6 cellular contexts compared by ENCODE assay signal in genomic region chr14:23071975-23072539, GRCh38. TPM values are rescaled to one million over a fixed set of nuclear protein-coding genes. Genes with fewer than 3 reads are reported as not detected.
DNase-seq lines count a peak whose midpoint lies in the region; TF ChIP-seq lines count a peak whose summit lies in the region.

No MANE protein-coding gene starts in this region.

- DNase-seq in RWPE1 (ENCODE audit: low spot score), result peak; percentile 63
- no peak for DNase-seq in fibroblast of the aortic adventitia (ENCODE audit: low read depth)
- DNase-seq in superior temporal gyrus (ENCODE audit: extremely low spot score), result no peak
- no peak for DNase-seq in medulla oblongata (ENCODE audit: extremely low spot score)
- no peak for DNase-seq in NCI-H2196 (lab: John Stamatoyannopoulos, UW; ENCODE audit: unreplicated experiment)

- POLR2A ChIA-PET in RWPE1 (lab: Yijun Ruan, JAX; ENCODE audit: low non-redundant PET), result interaction anchor here (0.6 to 1.5 kb wide), 3 partner anchors 10 to 235 kb away, joined by 3 read pairs; partner anchors contain the start of gene BCL2L2

- H3K9me3 ChIP-seq in stomach smooth muscle (ENCODE audit: control insufficient read depth in 2 of 2, low read length in 2 of 2), result no peaks in the 10 kb centered on the region

- peak overlapping the region; percentile 72 to 90 for H3K9ac ChIP-seq in stomach smooth muscle (ENCODE audit: low read length in 2 of 2)

- H3K27ac ChIP-seq in RWPE1 (peak overlapping the region; percentile 81), stomach smooth muscle (ENCODE audit: low read length) (peak overlapping the region; percentile 82)

- H3K36me3 ChIP-seq in stomach smooth muscle (ENCODE audit: control insufficient read depth in 2 of 2, insufficient read depth in 2 of 2, low read length in 2 of 2), result peaks cover 42 to 43% of the 10 kb centered on the region in 2 donors

- TF ChIP-seq CTCF in RWPE1 (conservative IDR thresholded peaks at IDR 0.05; ENCODE audit: low read depth) (no peak), fibroblast of the aortic adventitia (IDR thresholded peaks at IDR 0.05; ENCODE audit: insufficient read depth, low read length) (no peak)

- H3K27me3 ChIP-seq in stomach smooth muscle (ENCODE audit: control insufficient read depth in 1 of 2, insufficient read depth in 2 of 2, low read length in 2 of 2), result no peaks in the 10 kb centered on the region

- peaks cover 33% of the 10 kb centered on the region for H3K4me1 ChIP-seq in stomach smooth muscle (ENCODE audit: control insufficient read depth, insufficient read depth, low read length)

- CTCF ChIA-PET in RWPE1 (lab: Yijun Ruan, JAX), result interaction anchor here (0.5 kb wide), 1 partner anchor 100 kb away, joined by 3 read pairs; no protein-coding TSS in a partner anchor

- H3K4me3 ChIP-seq in fibroblast of the aortic adventitia (ENCODE audit: low read depth, low read length) (peak overlapping the region; percentile 49), stomach smooth muscle (ENCODE audit: low read length in 2 of 2) (peak overlapping the region; percentile 86 to 92)

RNA-seq across cellular contexts. Expression of gene CDH24, which starts 14.7 kb away (rescaled TPM):
- 2.4 and 3.7 TPM in 2 replicates for total RNA-seq in fibroblast of the aortic adventitia (ENCODE audit: low replicate concordance)

RNA-seq across cellular contexts. Expression of gene ACIN1, which starts 22.9 kb away (rescaled TPM):
- 91.8 and 97.0 TPM in 2 replicates for total RNA-seq in fibroblast of the aortic adventitia (ENCODE audit: low replicate concordance)

RNA-seq across cellular contexts. Expression of gene C14orf119, which starts 23.2 kb away (rescaled TPM):
- total RNA-seq in fibroblast of the aortic adventitia (ENCODE audit: low replicate concordance), result 13.0 and 60.2 TPM in 2 replicates

RNA-seq across cellular contexts. Expression of gene PSMB11, which starts 30.0 kb away (rescaled TPM):
- not detected in 2 replicates for total RNA-seq in fibroblast of the aortic adventitia (ENCODE audit: low replicate concordance)

RNA-seq across cellular contexts. Expression of gene CIROP, which starts 32.7 kb away (rescaled TPM):
- total RNA-seq in fibroblast of the aortic adventitia (ENCODE audit: low replicate concordance), result 1.8 TPM in 1 of 2 replicates, not detected in the other
